In the genomic region with DNA sequence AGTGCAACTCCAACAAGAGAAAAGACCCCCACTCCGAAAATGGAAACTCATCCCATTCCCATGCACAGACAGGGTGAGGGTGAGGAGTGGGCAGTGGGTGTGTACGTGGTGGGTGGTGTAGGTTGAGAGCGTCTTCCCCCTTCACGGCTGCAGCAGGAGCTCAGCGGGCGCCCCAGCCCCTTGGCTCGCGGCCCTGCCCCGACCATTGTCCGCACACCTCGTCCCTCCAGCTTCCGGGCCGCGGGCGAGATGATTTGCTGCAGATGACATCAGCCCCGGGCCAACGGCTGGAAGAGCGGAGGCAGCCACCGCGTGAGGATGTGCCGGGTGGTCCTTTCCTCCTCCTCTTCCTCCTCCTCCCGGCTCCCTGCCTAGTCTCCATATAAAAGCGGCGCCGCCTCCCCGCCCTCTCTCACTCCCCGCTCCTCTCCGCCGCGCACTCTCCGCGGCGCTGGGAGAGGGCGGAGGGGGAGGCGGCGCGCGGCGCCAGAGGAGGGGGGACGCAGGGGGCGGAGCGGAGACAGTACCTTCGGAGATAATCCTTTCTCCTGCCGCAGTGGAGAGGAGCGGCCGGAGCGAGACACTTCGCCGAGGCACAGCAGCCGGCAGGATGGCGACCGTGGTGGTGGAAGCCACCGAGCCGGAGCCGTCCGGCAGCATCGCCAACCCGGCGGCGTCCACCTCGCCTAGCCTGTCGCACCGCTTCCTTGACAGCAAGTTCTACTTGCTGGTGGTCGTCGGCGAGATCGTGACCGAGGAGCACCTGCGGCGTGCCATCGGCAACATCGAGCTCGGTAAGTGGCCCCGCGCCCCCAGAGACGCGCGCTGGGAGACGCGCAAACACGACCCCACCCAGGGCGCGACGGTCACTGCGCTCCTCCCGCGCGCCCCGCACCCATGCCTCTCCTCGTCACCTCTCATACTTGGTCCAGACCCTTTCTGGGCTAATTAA, we compare ENCODE assay signal across 8 cellular contexts. TPM values are rescaled to one million over a fixed set of nuclear protein-coding genes. Genes with fewer than 3 reads are reported as not detected.
A peak's percentile ranks its signal among the peaks of the same experiment; 100 is the strongest.
DNase-seq lines count a peak whose midpoint lies in the region; TF ChIP-seq lines count a peak whose summit lies in the region.

Gene MAP1B (plus strand): TSS at position 554 of the 952 bp plus-strand sequence. CDS start 57 bp downstream, at position 611.

- peaks cover 8% of the 10 kb centered on the region for H3K4me1 ChIP-seq in muscle layer of colon (ENCODE audit: insufficient read depth, low read length)
- H3K4me1 ChIP-seq in urinary bladder (ENCODE audit: insufficient read depth), result peaks cover 3% of the 10 kb centered on the region

- H3K4me3 ChIP-seq in muscle layer of colon (ENCODE audit: low read depth in 1 of 2, low read length in 2 of 2) (peak within 1 kb of the TSS; percentile 80 to 90), urinary bladder (ENCODE audit: low read depth, low read length) (peak within 1 kb of the TSS; percentile 85)

- H3K9ac ChIP-seq in muscle layer of colon (ENCODE audit: low read length), result peak within 1 kb of the TSS; percentile 24

- H3K27ac ChIP-seq in VCaP (peak within 1 kb of the TSS; percentile 48; the same call in 1 of the 2 replicates), muscle layer of colon (ENCODE audit: low read depth, low read length) (peak within 1 kb of the TSS; percentile 71), urinary bladder (ENCODE audit: low read depth) (peak within 1 kb of the TSS; percentile 45)

- under 1% methylated on average over 90 of the region's 90 CpGs for WGBS in urinary bladder

- no peaks in the 10 kb centered on the region for H3K27me3 ChIP-seq in muscle layer of colon (ENCODE audit: control insufficient read depth in 1 of 2, insufficient read depth in 2 of 2, low read length in 2 of 2)

- H3K9me3 ChIP-seq in muscle layer of colon (ENCODE audit: low read length), result no peaks in the 10 kb centered on the region

- no peak for TF ChIP-seq CTCF in VCaP (conservative IDR thresholded peaks at IDR 0.05)

- DNase-seq in NCI-H2081 (lab: John Stamatoyannopoulos, UW) (peak; percentile 70 to 80), NCI-H2081 treated with DMSO at 0.1 percent for 48 hours (lab: John Stamatoyannopoulos, UW) (no peak), NCI-H1436 (lab: John Stamatoyannopoulos, UW) (peak; percentile 89), fibroblast of the conjunctiva (ENCODE audit: low read depth) (peak; percentile 62)
- DNase-seq in stimulated activated CD8-positive, alpha-beta memory T cell treated with anti-CD3 and anti-CD28 coated beads, Interleukin-4, amount 100 ng/mL, for 48 hours, result no peak

- H3K36me3 ChIP-seq in muscle layer of colon (ENCODE audit: insufficient read depth, low read length), result no peaks in the 10 kb centered on the region
- no peaks in the 10 kb centered on the region for H3K36me3 ChIP-seq in urinary bladder (ENCODE audit: insufficient read depth)

RNA-seq across cellular contexts. Expression of gene MAP1B, which starts in this region (rescaled TPM):
- 99.2 TPM for total RNA-seq in urinary bladder
- polyA plus RNA-seq in urinary bladder, result 35.2 TPM

Comparison
In these comparisons a context has a peak if more than half of its experiments do, and no peak if none do; other contexts are left out.
1. DNase-seq: peak in NCI-H2081 (2 of 2), NCI-H1436 (single experiment) and fibroblast of the conjunctiva (single experiment); none in NCI-H2081 treated with DMSO at 0.1 percent for 48 hours (single experiment) and stimulated activated CD8-positive, alpha-beta memory T cell treated with anti-CD3 and anti-CD28 coated beads, Interleukin-4, amount 100 ng/mL, for 48 hours (single experiment).
2. Peak in every context shown above with its lines, with median percentiles within 50 percentile points of each other: H3K27ac ChIP-seq.